ENCODE assay signal across 21 cellular contexts in genomic region chrX:2343413-2343812, GRCh38.
"Had no signal": no experiment of that assay in that cellular context is flagged by ENCODE, and none has a peak within 500 bp of the region (broad histone marks: within the 10 kb centered on the region; RNA-seq: fewer than 3 reads in every experiment).

No MANE protein-coding gene starts in this region.

- H3K4me3 Mint-ChIP-seq: activated CD8-positive, alpha-beta T cell treated with anti-CD3 and anti-CD28 coated beads, Interleukin-2, amount 10 ng/mL, durations not matched to agents 7 days and 5 days; activated naive CD8-positive, alpha-beta T cell treated with anti-CD3 and anti-CD28 coated beads, Interleukin-2, amount 50 U/mL, for 24 hours; activated T-helper 1 cell treated with anti-CD3 and anti-CD28 coated beads, Interleukin-12 subunit alpha, Interleukin-12 subunit beta, Interleukin-2, Interleukin-4 antibody, amounts not matched to agents 30 ng/mL and 10 ng/mL and 1 ng/mL, durations not matched to agents 14 hours and 24 hours and 36 hours; immature natural killer cell; naive B cell had no signal

- H3K27me3 Mint-ChIP-seq: activated naive CD8-positive, alpha-beta T cell treated with anti-CD3 and anti-CD28 coated beads, Interleukin-2, amount 50 U/mL, for 24 hours; naive B cell had no signal

- H3K27ac Mint-ChIP-seq: activated CD8-positive, alpha-beta T cell treated with anti-CD3 and anti-CD28 coated beads, Interleukin-2, amount 10 ng/mL, durations not matched to agents 7 days and 5 days; activated naive CD8-positive, alpha-beta T cell treated with anti-CD3 and anti-CD28 coated beads, Interleukin-2, amount 50 U/mL, for 24 hours; activated T-helper 1 cell treated with anti-CD3 and anti-CD28 coated beads, Interleukin-12 subunit alpha, Interleukin-12 subunit beta, Interleukin-2, Interleukin-4 antibody, amounts not matched to agents 30 ng/mL and 10 ng/mL and 1 ng/mL, durations not matched to agents 14 hours and 24 hours and 36 hours; immature natural killer cell had no signal

- H3K27ac ChIP-seq: body of pancreas, epithelial cell of prostate, sigmoid colon, spleen, upper lobe of right lung, VCaP had no signal

- H3K4me1 ChIP-seq: sigmoid colon, upper lobe of right lung had no signal

- DNase-seq: activated CD4-positive, alpha-beta T cell treated with anti-CD3 and anti-CD28 coated beads, Interleukin-2, amount 50 U/mL, for 1 hour; activated CD4-positive, CD25-positive, alpha-beta regulatory T cell treated with anti-CD3 and anti-CD28 coated beads, Interleukin-2, amount 50 U/mL, for 72 hours; activated CD8-positive, alpha-beta T cell treated with anti-CD3 and anti-CD28 coated beads, Interleukin-2, amount 10 ng/mL, durations not matched to agents 7 days and 5 days; activated gamma-delta T cell; activated naive CD4-positive, alpha-beta T cell treated with anti-CD3 and anti-CD28 coated beads, Interleukin-2, amount 50 U/mL, for 16 hours; activated naive CD8-positive, alpha-beta T cell treated with anti-CD3 and anti-CD28 coated beads, Interleukin-2, amount 50 U/mL, for 24 hours; body of pancreas; immature natural killer cell; mucosa of descending colon; naive B cell; nucleus accumbens; posterior cingulate gyrus; sigmoid colon; spleen; stimulated activated CD4-positive, alpha-beta T cell treated with anti-CD3 and anti-CD28 coated beads, Interleukin-4, amount 100 ng/mL, for 1 hour; stimulated activated naive CD4-positive, alpha-beta T cell treated with Interleukin-2 at 50 U/mL for 16 hours; upper lobe of right lung had no signal

- H3K4me3 ChIP-seq: body of pancreas, hepatocyte, mucosa of descending colon, sigmoid colon, spleen, upper lobe of right lung had no signal

- ATAC-seq: activated CD8-positive, alpha-beta T cell treated with anti-CD3 and anti-CD28 coated beads, Interleukin-2, amount 10 ng/mL, durations not matched to agents 7 days and 5 days; activated naive CD8-positive, alpha-beta T cell treated with anti-CD3 and anti-CD28 coated beads, Interleukin-2, amount 50 U/mL, for 24 hours; body of pancreas; mucosa of descending colon; upper lobe of right lung had no signal

- H2AFZ ChIP-seq: hepatocyte had no signal

- H3K36me3 ChIP-seq: sigmoid colon, upper lobe of right lung had no signal

- H3K9me3 ChIP-seq: body of pancreas, mucosa of descending colon, upper lobe of right lung had no signal

- H3K4me2 ChIP-seq: hepatocyte had no signal

- H3K4me1 Mint-ChIP-seq: activated naive CD8-positive, alpha-beta T cell treated with anti-CD3 and anti-CD28 coated beads, Interleukin-2, amount 50 U/mL, for 24 hours; immature natural killer cell had no signal

- H3K27me3 ChIP-seq: body of pancreas, hepatocyte, sigmoid colon, spleen, upper lobe of right lung had no signal
